In genomic region chr1:207000641-207001291, GRCh38 we compare ENCODE assay signal across 17 cellular contexts. TPM values are rescaled to one million over a fixed set of nuclear protein-coding genes. Genes with fewer than 3 reads are reported as not detected.
DNase-seq lines count a peak whose midpoint lies in the region; ATAC-seq and TF ChIP-seq lines count a peak whose summit lies in the region.
"Had no signal": no experiment of that assay in that cellular context is flagged by ENCODE, and none has a peak within 500 bp of the region (broad histone marks: within the 10 kb centered on the region; RNA-seq: fewer than 3 reads in every experiment).

No MANE protein-coding gene starts in this region.

- H3K27me3 Mint-ChIP-seq in Calu3 (ENCODE audit: unreplicated experiment): no peaks in the 10 kb centered on the region
- no peaks in the 10 kb centered on the region for H3K27me3 Mint-ChIP-seq in type B pancreatic cell

- H3K36me3 ChIP-seq in PC-9 (ENCODE audit: low read depth): no peaks in the 10 kb centered on the region
- H3K36me3 ChIP-seq in esophagus squamous epithelium: no peaks in the 10 kb centered on the region
- no peaks in the 10 kb centered on the region for H3K36me3 ChIP-seq in A673 (ENCODE audit: insufficient read depth, low read length, poor library complexity, severe bottlenecking)

- BruUV-seq in Calu3 (replicated peaks; lab: Mats Ljungman, UMichigan) (no TSS peak), PC-9 (replicated peaks; lab: Mats Ljungman, UMichigan) (no TSS peak), A673 (replicated peaks; lab: Mats Ljungman, UMichigan) (no TSS peak)

- POLR2A ChIA-PET in PC-9 (lab: Charles Lee; ENCODE audit: unreplicated experiment) (interaction anchor here (0.5 to 0.7 kb wide), 2 partner anchors 52 to 500 kb away, joined by 5 read pairs; no protein-coding TSS in a partner anchor), A673 (lab: Charles Lee; ENCODE audit: low non-redundant PET) (no interaction called here)

- H3K27ac ChIP-seq in PC-9 (peak overlapping the region; percentile 93), esophagus squamous epithelium (peak overlapping the region in 3 of 4 donors; percentile 80 to 87 (median 86)), A673 (ENCODE audit: low read depth, low read length, poor library complexity, severe bottlenecking) (no peak overlapping the region)
- H3K27ac ChIP-seq: A549, KMS-11 had no signal

- TF ChIP-seq CTCF in Calu3 (IDR thresholded peaks at IDR 0.05; ENCODE audit: unreplicated experiment) (no peak), PC-9 (conservative IDR thresholded peaks at IDR 0.05) (no peak), esophagus squamous epithelium (IDR thresholded peaks at IDR 0.05) (no peak), type B pancreatic cell (conservative IDR thresholded peaks at IDR 0.05) (no peak), A673 (conservative IDR thresholded peaks at IDR 0.05; ENCODE audit: low read depth, low read length) (no peak)

- no peak overlapping the region for H2AFZ ChIP-seq in PC-9

- no peak for ATAC-seq in GM18517 (IDR thresholded peaks at IDR 0.05; ENCODE audit: unreplicated experiment)
- ATAC-seq: A549 had no signal

- CTCF ChIA-PET in Calu3 (lab: Charles Lee): interaction anchor here (0.6 to 1.3 kb wide), 3 partner anchors 19 to 52 kb away, joined by 3 to 4 read pairs (median 4); partner anchors contain the start of genes C1orf116 and PFKFB2
- CTCF ChIA-PET in PC-9 (lab: Charles Lee): no interaction called here
- CTCF ChIA-PET in A673 (lab: Charles Lee): no interaction called here

- H3F3A ChIP-seq in PC-9 (ENCODE audit: insufficient read depth, low read depth): peaks cover 36% of the 10 kb centered on the region

- H3K9me3 ChIP-seq in PC-9 (ENCODE audit: insufficient read depth, low read depth) (no peaks in the 10 kb centered on the region), esophagus squamous epithelium (no peaks in the 10 kb centered on the region), A673 (ENCODE audit: low read depth, low read length, poor library complexity, severe bottlenecking) (no peaks in the 10 kb centered on the region)
- H3K9me3 ChIP-seq: A549 had no signal

- peaks cover 58% of the 10 kb centered on the region for H3K4me1 ChIP-seq in PC-9 (replicated peaks; ENCODE audit: insufficient read depth)
- peaks cover 0 to 49% (median 7%) of the 10 kb centered on the region in 3 donors for H3K4me1 ChIP-seq in esophagus squamous epithelium
- no peaks in the 10 kb centered on the region for H3K4me1 ChIP-seq in A673 (ENCODE audit: insufficient read depth, low read length, poor library complexity, severe bottlenecking)

- no peak overlapping the region for H3K4me3 ChIP-seq in PC-9
- H3K4me3 ChIP-seq in esophagus squamous epithelium: no peak overlapping the region
- no peak overlapping the region for H3K4me3 ChIP-seq in A673 (ENCODE audit: low read depth, low read length, poor library complexity, severe bottlenecking)
- H3K4me3 ChIP-seq: A549 had no signal

- no peaks in the 10 kb centered on the region for H3K9me2 ChIP-seq in PC-9 (ENCODE audit: insufficient read depth)

- no peak for TF ChIP-seq POLR2A in esophagus squamous epithelium (IDR thresholded peaks at IDR 0.05)

- no peaks in the 10 kb centered on the region for H3K79me2 ChIP-seq in PC-9 (ENCODE audit: low read depth)

- H3K36me3 Mint-ChIP-seq in Calu3 (ENCODE audit: insufficient read depth, unreplicated experiment) (peaks cover 14% of the 10 kb centered on the region), type B pancreatic cell (no peaks in the 10 kb centered on the region)
- H3K36me3 Mint-ChIP-seq: CD8-positive, alpha-beta memory T cell; IgD-negative memory B cell had no signal

- H3K27me3 ChIP-seq in PC-9 (ENCODE audit: insufficient read depth, low read depth) (no peaks in the 10 kb centered on the region), esophagus squamous epithelium (no peaks in the 10 kb centered on the region), A673 (replicated peaks; ENCODE audit: insufficient read depth, low read depth, low read length, poor library complexity) (peaks cover 40% of the 10 kb centered on the region)

- H3K9me3 Mint-ChIP-seq in Calu3 (ENCODE audit: low read depth, unreplicated experiment) (no peaks in the 10 kb centered on the region), type B pancreatic cell (no peaks in the 10 kb centered on the region)
- H3K9me3 Mint-ChIP-seq: CD8-positive, alpha-beta memory T cell; HFFc6; IgD-negative memory B cell had no signal

- peak overlapping the region; percentile 83 for H3K27ac Mint-ChIP-seq in Calu3 (ENCODE audit: unreplicated experiment)
- H3K27ac Mint-ChIP-seq in type B pancreatic cell: peak overlapping the region; percentile 55
- H3K27ac Mint-ChIP-seq: HFFc6, IgD-negative memory B cell had no signal

- H3K4me2 ChIP-seq in PC-9: peak overlapping the region; percentile 70
- H3K4me2 ChIP-seq: A549, KMS-11 had no signal

- 74 to 79% methylated on average over 5 of the region's 5 CpGs for WGBS in esophagus squamous epithelium, 2 donors

- DNase-seq in Calu3 (no peak), PC-9 (peak in 1 of 2 experiments; percentile 91), esophagus squamous epithelium (lab: John Stamatoyannopoulos, UW) (no peak), type B pancreatic cell (ENCODE audit: extremely low spot score, unreplicated experiment) (no peak), A673 (ENCODE audit: low spot score) (no peak), COR-L47 (lab: John Stamatoyannopoulos, UW) (no peak)
- DNase-seq: CD8-positive, alpha-beta memory T cell; DND-41; GDM1; HCEC 1CT; HFFc6 had no signal

- H4K20me1 ChIP-seq in PC-9 (ENCODE audit: insufficient read depth): no peaks in the 10 kb centered on the region

- no peak overlapping the region for H3K4me3 Mint-ChIP-seq in Calu3 (ENCODE audit: low read depth, unreplicated experiment)
- H3K4me3 Mint-ChIP-seq in type B pancreatic cell: no peak overlapping the region
- H3K4me3 Mint-ChIP-seq: CD8-positive, alpha-beta memory T cell; HFFc6; IgD-negative memory B cell had no signal

- H3K4me1 Mint-ChIP-seq in Calu3 (ENCODE audit: low read depth, unreplicated experiment) (peaks cover 64% of the 10 kb centered on the region), type B pancreatic cell (ENCODE audit: unreplicated experiment) (peaks cover 19% of the 10 kb centered on the region)

- intact Hi-C loops in Calu3 (cut with micrococcal nuclease; ENCODE audit: unreplicated experiment): loop anchor here (10.0 kb wide), 1 partner anchor 54 kb away; the partner anchor contains the start of genes PFKFB2 and YOD1
- intact Hi-C loops in PC-9 (cut with micrococcal nuclease; ENCODE audit: unreplicated experiment): loop anchor here (5.0 kb wide), 1 partner anchor 392 kb away; no protein-coding TSS in a partner anchor
- intact Hi-C loops in esophagus squamous epithelium (cut with DNase I): no loop called here
- intact Hi-C loops in A673 (cut with micrococcal nuclease; ENCODE audit: unreplicated experiment): no loop called here

RNA-seq across cellular contexts. Expression of gene FCAMR, which starts 30.5 kb away (rescaled TPM):
- total RNA-seq in Calu3 (2022) (not detected in 2 replicates), PC-9 (2021) (not detected in 2 replicates), esophagus squamous epithelium (not detected), type B pancreatic cell (ENCODE audit: low replicate concordance) (not detected in 2 replicates), A673 (2021) (not detected in 2 replicates)
- total RNA-seq: CD8-positive, alpha-beta memory T cell; H4; HFFc6; HT1080 had no signal

RNA-seq across cellular contexts. Expression of gene C1orf116, which starts 31.8 kb away (rescaled TPM):
- total RNA-seq in Calu3 (2022) (106 and 124 TPM in 2 replicates), PC-9 (2021) (30.2 and 36.7 TPM in 2 replicates), esophagus squamous epithelium (100 to 1,000 TPM in 1 of 4 donors, 10 to 100 TPM in 3; 52.8 to 173 (median 86.4) TPM), type B pancreatic cell (ENCODE audit: low replicate concordance) (50.4 and 108 TPM in 2 replicates), A673 (2021) (0.09 and 0.13 TPM in 2 replicates)
- total RNA-seq: CD8-positive, alpha-beta memory T cell; H4 had no signal

RNA-seq across cellular contexts. Expression of gene YOD1, which starts 50.2 kb away (rescaled TPM):
- total RNA-seq in Calu3 (2022) (17.7 and 22.4 TPM in 2 replicates), PC-9 (2021) (11.2 and 12.5 TPM in 2 replicates), esophagus squamous epithelium (10 to 100 TPM in 3 of 4 donors, 1 to 10 TPM in 1; 9.6 to 32.0 (median 22.9) TPM), type B pancreatic cell (ENCODE audit: low replicate concordance) (12.3 and 15.0 TPM in 2 replicates), A673 (2021) (12.0 and 12.6 TPM in 2 replicates)

RNA-seq across cellular contexts. Expression of gene PFKFB2, which starts 52.3 kb away (rescaled TPM):
- 52.0 and 54.4 TPM in 2 replicates for total RNA-seq in Calu3 (2022)
- 16.3 and 28.0 TPM in 2 replicates for total RNA-seq in PC-9 (2021)
- 10 to 100 TPM in 3 of 4 donors, 1 to 10 TPM in 1; 9.4 to 28.7 (median 12.3) TPM for total RNA-seq in esophagus squamous epithelium
- 18.7 and 31.4 TPM in 2 replicates for total RNA-seq in type B pancreatic cell (ENCODE audit: low replicate concordance)
- total RNA-seq in A673 (2021): 7.6 and 8.5 TPM in 2 replicates

RNA-seq across cellular contexts. Expression of gene PIGR, which starts 54.5 kb away (rescaled TPM):
- total RNA-seq in Calu3 (2022) (250 and 367 TPM in 2 replicates), PC-9 (2021) (0.10 TPM in 1 of 2 replicates, not detected in the other), esophagus squamous epithelium (100 to 1,000 TPM in 1 of 4 donors, 1 to 10 TPM in 1, under 1 TPM in 1, not detected in 1; 0.99 to 144 (median 1.1) TPM), type B pancreatic cell (ENCODE audit: low replicate concordance) (16.9 and 30.1 TPM in 2 replicates), A673 (2021) (not detected in 2 replicates)
- total RNA-seq: H4 had no signal

Comparison
In these comparisons a context has a peak if more than half of its experiments do, and no peak if none do; other contexts are left out.
1. RNA of gene C1orf116, which starts 31.8 kb away (total RNA-seq): 106 to 124 TPM in Calu3, 52.8 to 173 TPM in esophagus squamous epithelium, 50.4 to 108 TPM in type B pancreatic cell and 30.2 to 36.7 TPM in PC-9; 0.09 to 0.13 TPM in A673; every median in the first group is over 10 times any median in the second.
2. intact Hi-C loops: an anchor here in Calu3 (10.0 kb wide) and PC-9 (5.0 kb wide); none called in esophagus squamous epithelium and A673.